ENCODE assay signal across 10 cellular contexts in the genomic region with DNA sequence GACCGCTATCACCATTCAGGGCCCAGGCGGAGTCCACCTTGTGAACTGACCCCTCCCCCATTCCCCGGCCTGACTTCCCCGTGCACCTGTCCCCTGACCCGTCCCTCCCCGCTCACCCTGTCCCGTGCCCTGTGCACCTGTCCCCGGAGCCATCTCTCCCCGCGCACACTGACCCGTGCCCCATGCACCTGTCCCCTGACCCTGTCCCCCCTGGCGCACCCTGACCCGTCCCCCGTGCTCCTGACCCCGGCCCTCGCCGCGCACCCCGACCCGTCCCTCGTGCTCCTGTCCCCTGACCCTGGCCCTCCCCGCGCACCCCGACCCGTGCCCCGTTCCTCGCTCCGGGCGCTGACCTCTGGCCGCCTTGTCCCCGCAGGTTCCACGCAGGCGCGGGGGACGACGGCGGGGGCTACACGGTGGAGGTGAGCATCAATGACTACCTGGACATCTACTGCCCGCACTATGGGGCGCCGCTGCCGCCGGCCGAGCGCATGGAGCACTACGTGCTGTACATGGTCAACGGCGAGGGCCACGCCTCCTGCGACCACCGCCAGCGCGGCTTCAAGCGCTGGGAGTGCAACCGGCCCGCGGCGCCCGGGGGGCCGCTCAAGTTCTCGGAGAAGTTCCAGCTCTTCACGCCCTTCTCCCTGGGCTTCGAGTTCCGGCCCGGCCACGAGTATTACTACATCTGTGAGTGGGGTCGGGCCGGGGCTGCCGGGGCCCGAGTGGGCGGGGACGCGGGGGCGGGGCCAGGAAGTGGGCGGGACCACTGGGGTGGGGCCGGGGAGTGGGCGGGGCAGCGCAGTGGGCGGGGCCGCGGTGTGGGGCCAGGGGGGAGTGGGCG. TPM values are rescaled to one million over a fixed set of nuclear protein-coding genes. Genes with fewer than 3 reads are reported as not detected.
A peak's percentile ranks its signal among the peaks of the same experiment; 100 is the strongest.
DNase-seq lines count a peak whose midpoint lies in the region; ATAC-seq, FAIRE-seq and TF ChIP-seq lines count a peak whose summit lies in the region.
"Had no signal": no experiment of that assay in that cellular context is flagged by ENCODE, and none has a peak within 500 bp of the region (broad histone marks: within the 10 kb centered on the region; RNA-seq: fewer than 3 reads in every experiment).

No MANE protein-coding gene starts in this region.

- TF ChIP-seq CTCF in cardiac muscle cell (IDR thresholded peaks at IDR 0.05; ENCODE audit: low read depth, low read length) (no peak), right atrium auricular region (IDR thresholded peaks at IDR 0.05) (no peak), kidney (IDR thresholded peaks at IDR 0.05; ENCODE audit: borderline replicate concordance, extremely low read depth, insufficient read depth) (no peak), thoracic aorta (IDR thresholded peaks at IDR 0.05) (no peak)

- H3K9me3 ChIP-seq in cardiac muscle cell (ENCODE audit: low read depth), result no peaks in the 10 kb centered on the region
- H3K9me3 ChIP-seq in right atrium auricular region, result no peaks in the 10 kb centered on the region
- H3K9me3 ChIP-seq in kidney (ENCODE audit: control insufficient read depth in 1 of 2, low read length in 2 of 2), result no peaks in the 10 kb centered on the region
- H3K9me3 ChIP-seq in thoracic aorta, result no peaks in the 10 kb centered on the region

- H3K4me1 ChIP-seq in cardiac muscle cell (ENCODE audit: low read depth), result no peaks in the 10 kb centered on the region
- peaks cover 0 to 11% of the 10 kb centered on the region in 2 donors for H3K4me1 ChIP-seq in right atrium auricular region
- peaks cover 0 to 3% of the 10 kb centered on the region in 2 donors for H3K4me1 ChIP-seq in kidney (ENCODE audit: control insufficient read depth in 1 of 2, insufficient read depth in 1 of 2, low read depth in 1 of 2, low read length in 2 of 2)
- peaks cover 4 to 6% of the 10 kb centered on the region in 2 donors for H3K4me1 ChIP-seq in thoracic aorta (ENCODE audit: control insufficient read depth in 1 of 2, low read depth in 2 of 2)

- no peaks in the 10 kb centered on the region for H3K36me3 Mint-ChIP-seq in activated T-cell treated with anti-CD3 and anti-CD28 coated beads, Interleukin-2, amount 50 U/mL, for 24 hours (ENCODE audit: low read depth)

- DNase-seq in cardiac muscle cell (ENCODE audit: low read depth in 1 of 2, low spot score in 1 of 2), result peak; percentile 26 to 36
- DNase-seq in right atrium auricular region (ENCODE audit: low spot score), result no peak
- DNase-seq in activated T-cell treated with anti-CD3 and anti-CD28 coated beads, Interleukin-2, amount 50 U/mL, for 24 hours, result peak; percentile 64
- DNase-seq in kidney, result peak; percentile 76
- DNase-seq in thoracic aorta (ENCODE audit: low spot score), result no peak
- DNase-seq in ecto neural progenitor cell (ENCODE audit: low spot score), result no peak

- H3K36me3 ChIP-seq in cardiac muscle cell (no peaks in the 10 kb centered on the region), right atrium auricular region (no peaks in the 10 kb centered on the region), kidney (ENCODE audit: control insufficient read depth in 1 of 2, insufficient read depth in 2 of 2, low read length in 2 of 2) (no peaks in the 10 kb centered on the region), thoracic aorta (no peaks in the 10 kb centered on the region)

- FAIRE-seq in kidney (lab: Jason Lieb, UNC), result no peak

- H3K27me3 ChIP-seq in cardiac muscle cell, result peaks cover 6% of the 10 kb centered on the region
- no peaks in the 10 kb centered on the region for H3K27me3 ChIP-seq in right atrium auricular region
- H3K27me3 ChIP-seq in thoracic aorta (replicated peaks; ENCODE audit: insufficient read depth), result peaks cover 17% of the 10 kb centered on the region

- H3K4me3 Mint-ChIP-seq in activated T-cell treated with anti-CD3 and anti-CD28 coated beads, Interleukin-2, amount 50 U/mL, for 24 hours, result no peak overlapping the region
- H3K4me3 Mint-ChIP-seq: T-helper 1 cell treated with Interleukin-12 subunit alpha and Interleukin-12 subunit beta and Interleukin-4 antibody, amounts not matched to agents 30 μg/mL and 1 μg/mL, for 36 hours had no signal

- intact Hi-C loops in kidney (cut with DNase I), result no loop called here

- peaks cover 7% of the 10 kb centered on the region for H3K4me1 Mint-ChIP-seq in activated T-cell treated with anti-CD3 and anti-CD28 coated beads, Interleukin-2, amount 50 U/mL, for 24 hours (ENCODE audit: low read depth)

- ATAC-seq in thoracic aorta (ENCODE audit: insufficient number of reproducible peaks, low FRiP score, low read depth), result no peak
- ATAC-seq in GM19395 (IDR thresholded peaks at IDR 0.05; ENCODE audit: unreplicated experiment), result no peak
- ATAC-seq in HG03342 (IDR thresholded peaks at IDR 0.05; ENCODE audit: unreplicated experiment), result no peak

- H3K9ac ChIP-seq in kidney (ENCODE audit: low read length in 2 of 2), result no peak overlapping the region

- H3K27ac ChIP-seq in cardiac muscle cell (no peak overlapping the region), right atrium auricular region (no peak overlapping the region), kidney (ENCODE audit: low read depth in 2 of 2, low read length in 2 of 2) (no peak overlapping the region), thoracic aorta (no peak overlapping the region)

- H3K27me3 Mint-ChIP-seq in activated T-cell treated with anti-CD3 and anti-CD28 coated beads, Interleukin-2, amount 50 U/mL, for 24 hours, result peaks cover 42% of the 10 kb centered on the region

- no peak overlapping the region for H3K27ac Mint-ChIP-seq in activated T-cell treated with anti-CD3 and anti-CD28 coated beads, Interleukin-2, amount 50 U/mL, for 24 hours
- H3K27ac Mint-ChIP-seq: T-helper 1 cell treated with Interleukin-12 subunit alpha and Interleukin-12 subunit beta and Interleukin-4 antibody, amounts not matched to agents 30 μg/mL and 1 μg/mL, for 36 hours had no signal

- H3K4me3 ChIP-seq in cardiac muscle cell, result peak overlapping the region; percentile 23
- peak overlapping the region in 1 of 2 donors; percentile 25 for H3K4me3 ChIP-seq in right atrium auricular region
- no peak overlapping the region for H3K4me3 ChIP-seq in kidney (ENCODE audit: low read length in 2 of 2)
- peak overlapping the region; percentile 35 for H3K4me3 ChIP-seq in thoracic aorta
- H3K4me3 ChIP-seq: lung had no signal

- H3K9me3 Mint-ChIP-seq in activated T-cell treated with anti-CD3 and anti-CD28 coated beads, Interleukin-2, amount 50 U/mL, for 24 hours, result no peaks in the 10 kb centered on the region
- H3K9me3 Mint-ChIP-seq: T-helper 1 cell treated with Interleukin-12 subunit alpha and Interleukin-12 subunit beta and Interleukin-4 antibody, amounts not matched to agents 30 μg/mL and 1 μg/mL, for 36 hours had no signal

RNA-seq across cellular contexts. Expression of gene EFNA2, which starts 9.7 kb away (rescaled TPM):
- 13.0 and 16.9 TPM in 2 replicates for total RNA-seq in cardiac muscle cell
- polyA plus RNA-seq in cardiac muscle cell, result 0.34 and 0.44 TPM in 2 replicates
- total RNA-seq in right atrium auricular region, result not detected
- not detected for total RNA-seq in kidney
- not detected for polyA plus RNA-seq in kidney (ENCODE audit: insufficient read depth, low read depth, low replicate concordance)
- not detected for total RNA-seq in thoracic aorta
- polyA plus RNA-seq: lung had no signal

RNA-seq across cellular contexts. Expression of gene FAM174C, which starts 20.1 kb away (rescaled TPM):
- 31.2 and 44.9 TPM in 2 replicates for total RNA-seq in cardiac muscle cell
- 34.0 and 34.4 TPM in 2 replicates for polyA plus RNA-seq in cardiac muscle cell
- 10 to 100 TPM; 28.9 to 29.8 TPM for total RNA-seq in right atrium auricular region
- total RNA-seq in kidney, result 35.3 TPM
- 94.7 TPM for polyA plus RNA-seq in kidney (ENCODE audit: insufficient read depth, low read depth, low replicate concordance)
- total RNA-seq in thoracic aorta, result 10 to 100 TPM; 18.8 to 40.8 TPM

RNA-seq across cellular contexts. Expression of gene CIRBP, which starts 26.3 kb away (rescaled TPM):
- total RNA-seq in cardiac muscle cell (1,112 and 2,236 TPM in 2 replicates), right atrium auricular region (100 to 1,000 TPM; 288 to 385 TPM), kidney (533 TPM), thoracic aorta (100 to 1,000 TPM; 492 to 644 TPM)
- polyA plus RNA-seq in cardiac muscle cell (716 and 851 TPM in 2 replicates), kidney (ENCODE audit: insufficient read depth, low read depth, low replicate concordance) (408 TPM)

RNA-seq across cellular contexts. Expression of gene MIDN, which starts 47.0 kb away (rescaled TPM):
- total RNA-seq in cardiac muscle cell, result 45.6 and 89.2 TPM in 2 replicates
- 58.1 and 76.0 TPM in 2 replicates for polyA plus RNA-seq in cardiac muscle cell
- 10 to 100 TPM; 42.1 to 42.2 TPM for total RNA-seq in right atrium auricular region
- 205 TPM for total RNA-seq in kidney
- 21.3 TPM for polyA plus RNA-seq in kidney (ENCODE audit: insufficient read depth, low read depth, low replicate concordance)
- total RNA-seq in thoracic aorta, result 100 to 1,000 TPM in 1 of 2 donors, 10 to 100 TPM in 1; 80.1 to 124 TPM

RNA-seq across cellular contexts. Expression of gene ATP5F1D, which starts 53.8 kb away (rescaled TPM):
- total RNA-seq in cardiac muscle cell, result 188 and 355 TPM in 2 replicates
- 505 and 638 TPM in 2 replicates for polyA plus RNA-seq in cardiac muscle cell
- 100 to 1,000 TPM; 193 to 269 TPM for total RNA-seq in right atrium auricular region
- total RNA-seq in kidney, result 183 TPM
- polyA plus RNA-seq in kidney (ENCODE audit: insufficient read depth, low read depth, low replicate concordance), result 641 TPM
- total RNA-seq in thoracic aorta, result 10 to 100 TPM; 40.4 to 45.1 TPM

Comparison
In these comparisons a context has a peak if more than half of its experiments do, and no peak if none do; other contexts are left out.
1. DNase-seq: peak in cardiac muscle cell (2 of 2), activated T-cell treated with anti-CD3 and anti-CD28 coated beads, Interleukin-2, amount 50 U/mL, for 24 hours (single experiment) and kidney (single experiment); none in right atrium auricular region (single experiment), thoracic aorta (single experiment) and ecto neural progenitor cell (single experiment).
2. RNA of gene EFNA2, which starts 9.7 kb away (total RNA-seq): 13.0 to 16.9 TPM in cardiac muscle cell; not detected in kidney (single experiment), not detected in right atrium auricular region and not detected in thoracic aorta; every median in the first group is over 10 times any median in the second.
3. H3K4me3 ChIP-seq: peak in cardiac muscle cell (single experiment) and thoracic aorta (single experiment); none in kidney (0 of 2).